Comparison of ENCODE assay signal across 1 cellular context in the genomic region with DNA sequence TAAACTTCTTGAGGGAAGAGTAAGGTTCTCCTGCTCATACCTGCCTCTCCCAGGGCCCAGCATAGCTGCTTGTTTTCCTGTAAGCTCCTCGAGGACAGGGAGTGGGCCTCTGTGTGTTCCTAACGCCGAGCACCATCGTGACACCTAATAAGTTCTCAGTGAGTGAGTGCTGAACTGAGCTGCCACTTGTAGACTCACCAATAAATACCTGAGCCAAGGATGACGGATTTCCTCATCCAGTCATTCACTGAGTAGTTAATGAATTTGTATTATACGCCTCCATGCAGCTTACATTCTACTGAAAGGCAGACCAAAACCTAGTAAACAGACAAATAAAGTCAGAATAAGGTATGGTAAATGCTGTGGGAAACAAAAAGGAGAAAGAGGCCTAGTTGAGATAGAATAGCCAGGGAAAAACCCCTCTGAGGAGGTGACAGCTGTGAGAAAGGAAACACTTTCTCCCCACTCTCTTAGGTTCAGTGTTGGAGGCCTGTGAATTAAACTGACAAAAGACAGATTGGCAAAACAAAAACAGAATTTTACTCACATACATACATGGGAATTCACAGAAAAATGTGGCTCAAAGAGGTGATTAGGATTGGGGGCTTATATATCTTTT.
TF ChIP-seq lines count a peak whose summit lies in the region.

No MANE protein-coding gene starts in this region.

TF ChIP-seq in GM12878, 131 proteins besides CTCF, POLR2A, EP300 and RAD21 (continued from another document and continues in another):
- TF ChIP-seq, protein P1, sequence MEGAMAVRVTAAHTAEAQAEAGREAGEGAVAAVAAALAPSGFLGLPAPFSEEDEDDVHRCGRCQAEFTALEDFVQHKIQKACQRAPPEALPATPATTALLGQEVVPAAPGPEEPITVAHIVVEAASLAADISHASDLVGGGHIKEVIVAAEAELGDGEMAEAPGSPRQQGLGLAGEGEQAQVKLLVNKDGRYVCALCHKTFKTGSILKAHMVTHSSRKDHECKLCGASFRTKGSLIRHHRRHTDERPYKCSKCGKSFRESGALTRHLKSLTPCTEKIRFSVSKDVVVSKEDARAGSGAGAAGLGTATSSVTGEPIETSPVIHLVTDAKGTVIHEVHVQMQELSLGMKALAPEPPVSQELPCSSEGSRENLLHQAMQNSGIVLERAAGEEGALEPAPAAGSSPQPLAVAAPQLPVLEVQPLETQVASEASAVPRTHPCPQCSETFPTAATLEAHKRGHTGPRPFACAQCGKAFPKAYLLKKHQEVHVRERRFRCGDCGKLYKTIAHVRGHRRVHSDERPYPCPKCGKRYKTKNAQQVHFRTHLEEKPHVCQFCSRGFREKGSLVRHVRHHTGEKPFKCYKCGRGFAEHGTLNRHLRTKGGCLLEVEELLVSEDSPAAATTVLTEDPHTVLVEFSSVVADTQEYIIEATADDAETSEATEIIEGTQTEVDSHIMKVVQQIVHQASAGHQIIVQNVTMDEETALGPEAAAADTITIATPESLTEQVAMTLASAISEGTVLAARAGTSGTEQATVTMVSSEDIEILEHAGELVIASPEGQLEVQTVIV (IDR thresholded peaks at IDR 0.05; ENCODE audit: borderline replicate concordance, partially characterized antibody), result no peak
- TF ChIP-seq BRCA1 (IDR thresholded peaks at IDR 0.05; ENCODE audit: low read depth, low read length), result no peak
- 0 out of 2 replicates have a peak, but pooled peaks have one; percentile 50 for TF ChIP-seq RUNX3 (IDR thresholded peaks at IDR 0.05; ENCODE audit: low read length)
- no peak for TF ChIP-seq ESRRA (IDR thresholded peaks at IDR 0.05; ENCODE audit: low read length)
- TF ChIP-seq EED (IDR thresholded peaks at IDR 0.05; ENCODE audit: low read depth), result peak; percentile 50; the same call in 1 of the 2 replicates
- no peak for TF ChIP-seq TARDBP (IDR thresholded peaks at IDR 0.05; ENCODE audit: borderline replicate concordance)
- no peak for TF ChIP-seq SREBF2 (IDR thresholded peaks at IDR 0.05; ENCODE audit: low read length)
- TF ChIP-seq TCF3 (IDR thresholded peaks at IDR 0.05; ENCODE audit: borderline replicate concordance, insufficient read depth, low read depth, low read length), result no peak
- TF ChIP-seq GATAD2B (conservative IDR thresholded peaks at IDR 0.05; ENCODE audit: low read depth), result no peak
- TF ChIP-seq, protein P2, sequence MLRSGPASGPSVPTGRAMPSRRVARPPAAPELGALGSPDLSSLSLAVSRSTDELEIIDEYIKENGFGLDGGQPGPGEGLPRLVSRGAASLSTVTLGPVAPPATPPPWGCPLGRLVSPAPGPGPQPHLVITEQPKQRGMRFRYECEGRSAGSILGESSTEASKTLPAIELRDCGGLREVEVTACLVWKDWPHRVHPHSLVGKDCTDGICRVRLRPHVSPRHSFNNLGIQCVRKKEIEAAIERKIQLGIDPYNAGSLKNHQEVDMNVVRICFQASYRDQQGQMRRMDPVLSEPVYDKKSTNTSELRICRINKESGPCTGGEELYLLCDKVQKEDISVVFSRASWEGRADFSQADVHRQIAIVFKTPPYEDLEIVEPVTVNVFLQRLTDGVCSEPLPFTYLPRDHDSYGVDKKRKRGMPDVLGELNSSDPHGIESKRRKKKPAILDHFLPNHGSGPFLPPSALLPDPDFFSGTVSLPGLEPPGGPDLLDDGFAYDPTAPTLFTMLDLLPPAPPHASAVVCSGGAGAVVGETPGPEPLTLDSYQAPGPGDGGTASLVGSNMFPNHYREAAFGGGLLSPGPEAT (IDR thresholded peaks at IDR 0.05; ENCODE audit: low read depth), result no peak; the same call in 1 of the 2 replicates
- no peak for TF ChIP-seq SMAD5 (IDR thresholded peaks at IDR 0.05; ENCODE audit: low read depth)
- TF ChIP-seq HDGF (IDR thresholded peaks at IDR 0.05), result no peak
- peak; percentile 52; the same call in 1 of the 2 replicates for TF ChIP-seq TBL1XR1 (IDR thresholded peaks at IDR 0.05; ENCODE audit: low read depth, low read length)
- no peak for TF ChIP-seq SIN3A (IDR thresholded peaks at IDR 0.05; ENCODE audit: low read depth, low read length)
- peak; percentile 42; the same call in 1 of the 2 replicates for TF ChIP-seq CBX5 (IDR thresholded peaks at IDR 0.05; ENCODE audit: low read depth)
- TF ChIP-seq, protein P3, sequence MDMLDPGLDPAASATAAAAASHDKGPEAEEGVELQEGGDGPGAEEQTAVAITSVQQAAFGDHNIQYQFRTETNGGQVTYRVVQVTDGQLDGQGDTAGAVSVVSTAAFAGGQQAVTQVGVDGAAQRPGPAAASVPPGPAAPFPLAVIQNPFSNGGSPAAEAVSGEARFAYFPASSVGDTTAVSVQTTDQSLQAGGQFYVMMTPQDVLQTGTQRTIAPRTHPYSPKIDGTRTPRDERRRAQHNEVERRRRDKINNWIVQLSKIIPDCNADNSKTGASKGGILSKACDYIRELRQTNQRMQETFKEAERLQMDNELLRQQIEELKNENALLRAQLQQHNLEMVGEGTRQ (IDR thresholded peaks at IDR 0.05; ENCODE audit: borderline replicate concordance, low read depth, low read length), result no peak
- TF ChIP-seq, protein P4, sequence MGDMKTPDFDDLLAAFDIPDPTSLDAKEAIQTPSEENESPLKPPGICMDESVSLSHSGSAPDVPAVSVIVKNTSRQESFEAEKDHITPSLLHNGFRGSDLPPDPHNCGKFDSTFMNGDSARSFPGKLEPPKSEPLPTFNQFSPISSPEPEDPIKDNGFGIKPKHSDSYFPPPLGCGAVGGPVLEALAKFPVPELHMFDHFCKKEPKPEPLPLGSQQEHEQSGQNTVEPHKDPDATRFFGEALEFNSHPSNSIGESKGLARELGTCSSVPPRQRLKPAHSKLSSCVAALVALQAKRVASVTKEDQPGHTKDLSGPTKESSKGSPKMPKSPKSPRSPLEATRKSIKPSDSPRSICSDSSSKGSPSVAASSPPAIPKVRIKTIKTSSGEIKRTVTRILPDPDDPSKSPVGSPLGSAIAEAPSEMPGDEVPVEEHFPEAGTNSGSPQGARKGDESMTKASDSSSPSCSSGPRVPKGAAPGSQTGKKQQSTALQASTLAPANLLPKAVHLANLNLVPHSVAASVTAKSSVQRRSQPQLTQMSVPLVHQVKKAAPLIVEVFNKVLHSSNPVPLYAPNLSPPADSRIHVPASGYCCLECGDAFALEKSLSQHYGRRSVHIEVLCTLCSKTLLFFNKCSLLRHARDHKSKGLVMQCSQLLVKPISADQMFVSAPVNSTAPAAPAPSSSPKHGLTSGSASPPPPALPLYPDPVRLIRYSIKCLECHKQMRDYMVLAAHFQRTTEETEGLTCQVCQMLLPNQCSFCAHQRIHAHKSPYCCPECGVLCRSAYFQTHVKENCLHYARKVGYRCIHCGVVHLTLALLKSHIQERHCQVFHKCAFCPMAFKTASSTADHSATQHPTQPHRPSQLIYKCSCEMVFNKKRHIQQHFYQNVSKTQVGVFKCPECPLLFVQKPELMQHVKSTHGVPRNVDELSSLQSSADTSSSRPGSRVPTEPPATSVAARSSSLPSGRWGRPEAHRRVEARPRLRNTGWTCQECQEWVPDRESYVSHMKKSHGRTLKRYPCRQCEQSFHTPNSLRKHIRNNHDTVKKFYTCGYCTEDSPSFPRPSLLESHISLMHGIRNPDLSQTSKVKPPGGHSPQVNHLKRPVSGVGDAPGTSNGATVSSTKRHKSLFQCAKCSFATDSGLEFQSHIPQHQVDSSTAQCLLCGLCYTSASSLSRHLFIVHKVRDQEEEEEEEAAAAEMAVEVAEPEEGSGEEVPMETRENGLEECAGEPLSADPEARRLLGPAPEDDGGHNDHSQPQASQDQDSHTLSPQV (IDR thresholded peaks at IDR 0.05), result peak; percentile 41; the same call in 1 of the 2 replicates
- TF ChIP-seq ZNF217 (IDR thresholded peaks at IDR 0.05), result no peak
- TF ChIP-seq, protein P5, sequence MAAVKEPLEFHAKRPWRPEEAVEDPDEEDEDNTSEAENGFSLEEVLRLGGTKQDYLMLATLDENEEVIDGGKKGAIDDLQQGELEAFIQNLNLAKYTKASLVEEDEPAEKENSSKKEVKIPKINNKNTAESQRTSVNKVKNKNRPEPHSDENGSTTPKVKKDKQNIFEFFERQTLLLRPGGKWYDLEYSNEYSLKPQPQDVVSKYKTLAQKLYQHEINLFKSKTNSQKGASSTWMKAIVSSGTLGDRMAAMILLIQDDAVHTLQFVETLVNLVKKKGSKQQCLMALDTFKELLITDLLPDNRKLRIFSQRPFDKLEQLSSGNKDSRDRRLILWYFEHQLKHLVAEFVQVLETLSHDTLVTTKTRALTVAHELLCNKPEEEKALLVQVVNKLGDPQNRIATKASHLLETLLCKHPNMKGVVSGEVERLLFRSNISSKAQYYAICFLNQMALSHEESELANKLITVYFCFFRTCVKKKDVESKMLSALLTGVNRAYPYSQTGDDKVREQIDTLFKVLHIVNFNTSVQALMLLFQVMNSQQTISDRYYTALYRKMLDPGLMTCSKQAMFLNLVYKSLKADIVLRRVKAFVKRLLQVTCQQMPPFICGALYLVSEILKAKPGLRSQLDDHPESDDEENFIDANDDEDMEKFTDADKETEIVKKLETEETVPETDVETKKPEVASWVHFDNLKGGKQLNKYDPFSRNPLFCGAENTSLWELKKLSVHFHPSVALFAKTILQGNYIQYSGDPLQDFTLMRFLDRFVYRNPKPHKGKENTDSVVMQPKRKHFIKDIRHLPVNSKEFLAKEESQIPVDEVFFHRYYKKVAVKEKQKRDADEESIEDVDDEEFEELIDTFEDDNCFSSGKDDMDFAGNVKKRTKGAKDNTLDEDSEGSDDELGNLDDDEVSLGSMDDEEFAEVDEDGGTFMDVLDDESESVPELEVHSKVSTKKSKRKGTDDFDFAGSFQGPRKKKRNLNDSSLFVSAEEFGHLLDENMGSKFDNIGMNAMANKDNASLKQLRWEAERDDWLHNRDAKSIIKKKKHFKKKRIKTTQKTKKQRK (IDR thresholded peaks at IDR 0.05; ENCODE audit: low read depth, low read length), result no peak
- TF ChIP-seq ASH2L (IDR thresholded peaks at IDR 0.05; ENCODE audit: borderline replicate concordance, low read depth), result no peak
- no peak for TF ChIP-seq STAT1 (conservative IDR thresholded peaks at IDR 0.05)
- TF ChIP-seq RELA (IDR thresholded peaks at IDR 0.05; ENCODE audit: borderline replicate concordance, partially characterized antibody), result no peak
- peak; percentile 30; the same call in 1 of the 2 replicates for TF ChIP-seq CREM (IDR thresholded peaks at IDR 0.05; ENCODE audit: low read depth)
- TF ChIP-seq SPI1 (IDR thresholded peaks at IDR 0.05; ENCODE audit: borderline replicate concordance, insufficient read depth, low read depth, low read length), result no peak
- TF ChIP-seq HCFC1 (IDR thresholded peaks at IDR 0.05; ENCODE audit: low read length), result no peak
- no peak for TF ChIP-seq SRF (IDR thresholded peaks at IDR 0.05; ENCODE audit: low read depth in 2 of 2, low read length in 2 of 2)
- TF ChIP-seq SUZ12 (IDR thresholded peaks at IDR 0.05; ENCODE audit: unreplicated experiment), result no peak
- no peak for TF ChIP-seq TAF1 (IDR thresholded peaks at IDR 0.05; ENCODE audit: borderline replicate concordance, low read depth, low read length)
- TF ChIP-seq CBX3 (IDR thresholded peaks at IDR 0.05; ENCODE audit: borderline replicate concordance, low read depth), result no peak
- no peak for TF ChIP-seq RFX5 (IDR thresholded peaks at IDR 0.05; ENCODE audit: low read depth, low read length)
- TF ChIP-seq RB1 (IDR thresholded peaks at IDR 0.05; ENCODE audit: borderline replicate concordance), result no peak
- no peak for TF ChIP-seq KDM1A (IDR thresholded peaks at IDR 0.05; ENCODE audit: borderline replicate concordance)
- 0 out of 2 replicates have a peak, but pooled peaks have one; percentile 11 for TF ChIP-seq SMC3 (IDR thresholded peaks at IDR 0.05; ENCODE audit: borderline replicate concordance, low read length)
- TF ChIP-seq, protein P6, sequence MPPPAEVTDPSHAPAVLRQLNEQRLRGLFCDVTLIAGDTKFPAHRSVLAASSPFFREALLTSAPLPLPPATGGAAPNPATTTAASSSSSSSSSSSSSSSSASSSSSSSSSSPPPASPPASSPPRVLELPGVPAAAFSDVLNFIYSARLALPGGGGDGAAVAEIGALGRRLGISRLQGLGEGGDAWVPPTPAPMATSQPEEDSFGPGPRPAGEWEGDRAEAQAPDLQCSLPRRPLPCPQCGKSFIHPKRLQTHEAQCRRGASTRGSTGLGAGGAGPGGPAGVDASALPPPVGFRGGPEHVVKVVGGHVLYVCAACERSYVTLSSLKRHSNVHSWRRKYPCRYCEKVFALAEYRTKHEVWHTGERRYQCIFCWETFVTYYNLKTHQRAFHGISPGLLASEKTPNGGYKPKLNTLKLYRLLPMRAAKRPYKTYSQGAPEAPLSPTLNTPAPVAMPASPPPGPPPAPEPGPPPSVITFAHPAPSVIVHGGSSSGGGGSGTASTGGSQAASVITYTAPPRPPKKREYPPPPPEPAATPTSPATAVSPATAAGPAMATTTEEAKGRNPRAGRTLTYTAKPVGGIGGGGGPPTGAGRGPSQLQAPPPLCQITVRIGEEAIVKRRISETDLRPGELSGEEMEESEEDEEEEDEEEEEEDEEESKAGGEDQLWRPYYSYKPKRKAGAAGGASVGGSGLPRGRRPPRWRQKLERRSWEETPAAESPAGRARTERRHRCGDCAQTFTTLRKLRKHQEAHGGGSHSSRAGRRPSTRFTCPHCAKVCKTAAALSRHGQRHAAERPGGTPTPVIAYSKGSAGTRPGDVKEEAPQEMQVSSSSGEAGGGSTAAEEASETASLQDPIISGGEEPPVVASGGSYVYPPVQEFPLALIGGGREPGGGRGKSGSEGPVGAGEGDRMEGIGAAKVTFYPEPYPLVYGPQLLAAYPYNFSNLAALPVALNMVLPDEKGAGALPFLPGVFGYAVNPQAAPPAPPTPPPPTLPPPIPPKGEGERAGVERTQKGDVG (CRISPR knock-in tag; IDR thresholded peaks at IDR 0.05), result no peak
- no peak for TF ChIP-seq CHD4 (IDR thresholded peaks at IDR 0.05)
- TF ChIP-seq MEF2A (IDR thresholded peaks at IDR 0.05; ENCODE audit: insufficient read depth, low read depth, low read length), result no peak
- no peak for TF ChIP-seq YBX1 (IDR thresholded peaks at IDR 0.05)
- TF ChIP-seq, protein P7, sequence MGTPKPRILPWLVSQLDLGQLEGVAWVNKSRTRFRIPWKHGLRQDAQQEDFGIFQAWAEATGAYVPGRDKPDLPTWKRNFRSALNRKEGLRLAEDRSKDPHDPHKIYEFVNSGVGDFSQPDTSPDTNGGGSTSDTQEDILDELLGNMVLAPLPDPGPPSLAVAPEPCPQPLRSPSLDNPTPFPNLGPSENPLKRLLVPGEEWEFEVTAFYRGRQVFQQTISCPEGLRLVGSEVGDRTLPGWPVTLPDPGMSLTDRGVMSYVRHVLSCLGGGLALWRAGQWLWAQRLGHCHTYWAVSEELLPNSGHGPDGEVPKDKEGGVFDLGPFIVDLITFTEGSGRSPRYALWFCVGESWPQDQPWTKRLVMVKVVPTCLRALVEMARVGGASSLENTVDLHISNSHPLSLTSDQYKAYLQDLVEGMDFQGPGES (IDR thresholded peaks at IDR 0.05), result no peak
